In genomic region chr11:82701847-82702520, GRCh38 we compare ENCODE assay signal across 10 cellular contexts. TPM values are rescaled to one million over a fixed set of nuclear protein-coding genes. Genes with fewer than 3 reads are reported as not detected.
DNase-seq lines count a peak whose midpoint lies in the region; ATAC-seq and TF ChIP-seq lines count a peak whose summit lies in the region.
"Had no signal": no experiment of that assay in that cellular context is flagged by ENCODE, and none has a peak within 500 bp of the region (broad histone marks: within the 10 kb centered on the region; RNA-seq: fewer than 3 reads in every experiment).

No MANE protein-coding gene starts in this region.

- H3K27me3 ChIP-seq in foreskin keratinocyte: peaks cover 4% of the 10 kb centered on the region

- DNase-seq in CD1c-positive myeloid dendritic cell (ENCODE audit: extremely low spot score) (peak; percentile 54), SK-N-MC (ENCODE audit: low read depth, low spot score) (peak; percentile 35), foreskin keratinocyte (peak in 1 of 2 donors; percentile 16), superior temporal gyrus (ENCODE audit: extremely low spot score) (peak; percentile 87), middle frontal gyrus (ENCODE audit: extremely low spot score, low spot score) (no peak)
- DNase-seq: activated B cell treated with CpG ODN at 0.5 μM for 24 hours had no signal

- H3K27ac ChIP-seq in SK-N-MC: no peak overlapping the region
- no peak overlapping the region for H3K27ac ChIP-seq in foreskin keratinocyte

- no peaks in the 10 kb centered on the region for H3K4me1 ChIP-seq in foreskin keratinocyte

- ATAC-seq in HG03432 (IDR thresholded peaks at IDR 0.05; ENCODE audit: unreplicated experiment): peak; percentile 70
- ATAC-seq in foreskin keratinocyte: peak; percentile 74
- ATAC-seq in HG02973 (IDR thresholded peaks at IDR 0.05; ENCODE audit: unreplicated experiment): no peak
- ATAC-seq: naive thymus-derived CD8-positive, alpha-beta T cell had no signal

- no peak overlapping the region for H3K4me3 ChIP-seq in SK-N-MC

- H3K9ac ChIP-seq in SK-N-MC (ENCODE audit: insufficient read length): no peak overlapping the region

- no peaks in the 10 kb centered on the region for H3K36me3 ChIP-seq in SK-N-MC (ENCODE audit: insufficient read depth, low read length)

- TF ChIP-seq CTCF in GM12873 (IDR thresholded peaks at IDR 0.05; ENCODE audit: insufficient read depth, low read depth, low read length, missing control alignments) (peak; percentile 68), foreskin keratinocyte (conservative IDR thresholded peaks at IDR 0.05) (peak; percentile 68)

- H3K9me3 ChIP-seq in SK-N-MC (ENCODE audit: low read depth, low read length): no peaks in the 10 kb centered on the region

RNA-seq across cellular contexts. Expression of gene FAM181B, which starts 31.7 kb away (rescaled TPM):
- total RNA-seq in foreskin keratinocyte: 0.07 and 0.21 TPM in 2 replicates
- 0.08 and 0.18 TPM in 2 replicates for polyA plus RNA-seq in foreskin keratinocyte
- total RNA-seq: activated B cell treated with CpG ODN at 0.5 μM for 24 hours; naive thymus-derived CD8-positive, alpha-beta T cell had no signal
- polyA plus RNA-seq: naive thymus-derived CD8-positive, alpha-beta T cell had no signal
